In the genomic region with DNA sequence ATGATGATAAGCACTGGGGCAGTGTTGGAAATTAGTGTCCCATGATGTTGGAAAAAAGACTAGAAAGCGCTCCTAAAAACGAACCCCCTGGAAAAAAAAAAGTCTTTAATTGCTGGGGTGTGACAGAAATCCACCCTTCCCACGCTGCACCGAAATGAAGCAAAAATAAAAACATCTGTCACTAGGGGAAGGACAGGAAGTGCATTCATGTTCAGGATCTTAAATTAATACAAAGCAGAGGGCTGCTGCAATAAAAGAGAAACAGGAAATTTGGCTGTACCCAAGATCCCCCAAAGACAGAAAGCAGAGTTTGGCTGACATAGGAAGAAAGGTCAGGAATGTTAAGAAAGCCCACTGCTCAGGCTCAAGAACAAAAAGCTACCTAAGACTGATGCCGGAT, we compare ENCODE assay signal across 16 cellular contexts.
"Had no signal": no experiment of that assay in that cellular context is flagged by ENCODE, and none has a peak within 500 bp of the region (broad histone marks: within the 10 kb centered on the region; RNA-seq: fewer than 3 reads in every experiment).

No MANE protein-coding gene starts in this region.

- ATAC-seq: foreskin keratinocyte, left cardiac atrium, left ventricle myocardium superior, sciatic nerve had no signal

- H3K27me3 ChIP-seq: foreskin keratinocyte, neutrophil, stomach had no signal

- H3K27ac ChIP-seq: foreskin keratinocyte, neutrophil, skin epidermis, stomach, thoracic aorta had no signal

- H3K4me3 ChIP-seq: lung, skin epidermis, stomach, thoracic aorta had no signal

- H3K9me3 ChIP-seq: neutrophil had no signal

- H3K4me1 ChIP-seq: foreskin keratinocyte, stomach had no signal

- DNase-seq: erythroblast; foreskin keratinocyte; kidney; left cardiac atrium; left ventricle myocardium superior; mesenchymal stem cell; naive B cell; stimulated activated naive CD4-positive, alpha-beta T cell; stomach; substantia nigra; trophoblast cell had no signal

- H3K36me3 ChIP-seq: neutrophil, stomach, thoracic aorta had no signal
